Comparison of ENCODE assay signal across 8 cellular contexts in genomic region chrX:153377727-153378126, GRCh38. TPM values are rescaled to one million over a fixed set of nuclear protein-coding genes. Genes with fewer than 3 reads are reported as not detected.
"Had no signal": no experiment of that assay in that cellular context is flagged by ENCODE, and none has a peak within 500 bp of the region (broad histone marks: within the 10 kb centered on the region; RNA-seq: fewer than 3 reads in every experiment).

No MANE protein-coding gene starts in this region.

- ATAC-seq: GM23338, K562 had no signal

- H3K4me3 ChIP-seq: GM23338, K562 had no signal

- H3K27ac Mint-ChIP-seq: GM23338, H9, HFFc6 had no signal

- H3K4me2 ChIP-seq: GM23338 had no signal

- DNase-seq: H9, HCEC 1CT, HFFc6, IMR-90 had no signal

- H3K4me3 Mint-ChIP-seq: GM23338, H9, HFFc6 had no signal

- H2AFZ ChIP-seq: GM23338 had no signal

- H3K9me3 Mint-ChIP-seq: HFFc6 had no signal

RNA-seq across cellular contexts. Expression of gene PNMA6E, which starts 23.4 kb away (rescaled TPM):
- total RNA-seq: GM23338, H1, H9, HFFc6, HT-29, IMR-90, K562 had no signal

RNA-seq across cellular contexts. Expression of gene ZFP92, which starts 33.5 kb away (rescaled TPM):
- total RNA-seq: HT-29 had no signal

RNA-seq across cellular contexts. Expression of gene PNMA6F, which starts 56.2 kb away (rescaled TPM):
- total RNA-seq: H9, HFFc6, HT-29, IMR-90, K562 had no signal
